Comparison of ENCODE assay signal across 14 cellular contexts in the genomic region with DNA sequence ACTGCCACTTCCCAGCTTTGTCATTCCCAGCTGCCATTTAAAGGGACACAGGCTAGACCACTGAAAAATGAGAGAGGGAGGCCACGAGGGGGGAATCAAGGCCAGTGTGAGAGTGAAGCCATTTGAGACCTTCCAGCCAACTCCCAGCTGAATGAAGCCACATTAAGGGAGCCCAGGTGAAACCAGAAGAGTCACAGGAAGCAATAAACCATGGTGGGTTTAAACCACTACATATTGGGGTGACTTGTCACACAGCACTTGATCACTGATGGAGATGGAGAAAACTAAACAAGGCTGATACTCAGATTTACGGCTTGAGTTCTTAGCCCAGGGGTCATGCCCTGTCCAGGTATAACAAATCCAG. TPM values are rescaled to one million over a fixed set of nuclear protein-coding genes. Genes with fewer than 3 reads are reported as not detected.
"Had no signal": no experiment of that assay in that cellular context is flagged by ENCODE, and none has a peak within 500 bp of the region (broad histone marks: within the 10 kb centered on the region; RNA-seq: fewer than 3 reads in every experiment).

No MANE protein-coding gene starts in this region.

- H3K9me3 Mint-ChIP-seq: T-helper 1 cell treated with Interleukin-12 subunit alpha and Interleukin-12 subunit beta and Interleukin-4 antibody, amounts not matched to agents 30 μg/mL and 1 μg/mL, for 36 hours had no signal

- DNase-seq: activated CD4-positive, alpha-beta T cell treated with anti-CD3 and anti-CD28 coated beads, Interleukin-2, amount 50 U/mL, for 48 hours; activated CD4-positive, CD25-positive, alpha-beta regulatory T cell; activated naive CD4-positive, alpha-beta T cell treated with anti-CD3 and anti-CD28 coated beads, Interleukin-2, amount 50 U/mL, for 16 hours; activated T-cell treated with anti-CD3 and anti-CD28 coated beads for 4 hours; amniotic stem cell; sigmoid colon; SK-N-SH; stimulated activated naive CD8-positive, alpha-beta T cell treated with anti-CD3 and anti-CD28 coated beads, Interleukin-15, Interleukin-2, amounts not matched to agents 100 U/mL and 50 U/mL, for 24 hours had no signal

- H3K36me3 ChIP-seq: left lung, sigmoid colon had no signal

- H3K9me3 ChIP-seq: left lung, sigmoid colon, SK-N-SH had no signal

- H3K27me3 ChIP-seq: dorsolateral prefrontal cortex, left lung, sigmoid colon had no signal

- H3K27ac Mint-ChIP-seq: T-helper 1 cell treated with Interleukin-12 subunit alpha and Interleukin-12 subunit beta and Interleukin-4 antibody, amounts not matched to agents 30 μg/mL and 1 μg/mL, for 36 hours had no signal

- H3K4me3 Mint-ChIP-seq: T-helper 1 cell treated with Interleukin-12 subunit alpha and Interleukin-12 subunit beta and Interleukin-4 antibody, amounts not matched to agents 30 μg/mL and 1 μg/mL, for 36 hours had no signal

- H3K4me3 ChIP-seq: dorsolateral prefrontal cortex, left lung, sigmoid colon had no signal

- ATAC-seq: esophagus mucosa; left lung; stimulated activated naive CD8-positive, alpha-beta T cell treated with anti-CD3 and anti-CD28 coated beads, Interleukin-15, Interleukin-2, amounts not matched to agents 100 U/mL and 50 U/mL, for 24 hours had no signal

- H3K27ac ChIP-seq: dorsolateral prefrontal cortex, left lung had no signal

RNA-seq across cellular contexts. Expression of a gene that starts 46.1 kb away (rescaled TPM):
- total RNA-seq: cerebellum, esophagus mucosa, left lung, osteocyte had no signal
